8 cellular contexts compared by ENCODE assay signal in the genomic region with DNA sequence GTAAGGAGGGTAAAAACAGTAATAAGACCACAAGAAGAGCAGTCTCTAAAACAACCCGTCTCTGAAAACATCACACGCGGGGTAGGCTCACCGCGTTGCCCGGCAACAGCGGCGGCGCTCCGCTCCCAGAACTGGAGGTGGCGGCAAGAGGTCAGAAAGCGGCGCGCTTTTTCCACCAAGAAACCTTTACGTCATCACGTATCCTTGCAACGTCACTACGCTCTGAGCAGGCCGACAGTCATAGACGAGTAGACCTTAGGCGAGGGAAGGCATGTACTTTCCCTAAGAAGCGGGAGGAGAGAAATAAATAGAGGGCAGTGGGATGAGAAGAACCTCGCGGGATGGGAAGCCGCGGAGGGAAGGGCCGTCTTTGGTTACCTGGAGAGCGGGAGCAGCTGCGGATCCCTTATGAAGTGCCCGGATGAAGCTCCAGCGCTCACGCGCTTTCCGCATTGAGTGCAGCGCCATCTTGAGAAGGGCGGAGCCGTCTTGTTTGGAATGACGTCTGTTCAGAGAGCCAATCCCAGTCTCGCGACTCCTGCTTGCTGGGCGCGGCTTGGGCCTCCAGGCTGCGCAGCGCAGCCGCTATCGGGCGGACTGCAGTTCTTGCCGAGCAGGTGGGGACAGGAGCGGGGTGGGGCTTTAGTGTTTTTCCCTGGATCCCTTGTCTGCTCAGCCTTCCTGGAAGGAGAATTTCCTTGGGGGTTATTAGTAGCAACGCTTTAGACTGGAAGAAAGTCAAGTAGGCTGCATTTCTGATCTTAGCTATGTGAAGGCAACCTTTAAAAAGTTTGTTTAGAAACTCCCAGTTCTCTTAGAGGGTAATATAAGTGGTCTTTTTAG. TPM values are rescaled to one million over a fixed set of nuclear protein-coding genes. Genes with fewer than 3 reads are reported as not detected.
DNase-seq lines count a peak whose midpoint lies in the region; ATAC-seq and TF ChIP-seq lines count a peak whose summit lies in the region.

A gene (minus strand): TSS at position 477 of the 843 bp plus-strand sequence. CDS start 9 bp downstream, at position 468.

- H3K27ac Mint-ChIP-seq in IgD-negative memory B cell, result no peak within 1 kb of the TSS

- intact Hi-C loops in mucosa of descending colon (cut with DNase I, micrococcal nuclease), result no loop called here

- no peaks in the 10 kb centered on the region for H3K36me3 ChIP-seq in mucosa of descending colon (ENCODE audit: low read depth)

- no peak for TF ChIP-seq CTCF in epithelial cell of proximal tubule (conservative IDR thresholded peaks at IDR 0.05; ENCODE audit: low read depth, low read length)
- no peak for TF ChIP-seq CTCF in mucosa of descending colon (IDR thresholded peaks at IDR 0.05)

- peak within 1 kb of the TSS; percentile 63 for H3K4me3 ChIP-seq in epithelial cell of proximal tubule (ENCODE audit: low read depth, low read length)
- peak within 1 kb of the TSS; percentile 29 for H3K4me3 ChIP-seq in mucosa of descending colon

- DNase-seq in DMS153 (lab: John Stamatoyannopoulos, UW) (peak; percentile 98), OCI-M1 (lab: John Stamatoyannopoulos, UW) (peak; percentile 99), activated T-cell treated with anti-CD3 and anti-CD28 coated beads for 24 hours (ENCODE audit: low read depth) (peak; percentile 91), epithelial cell of proximal tubule (ENCODE audit: low read depth) (peak; percentile 94), mucosa of descending colon (peak; percentile 95 to 99 (median 98))
- DNase-seq in stimulated activated CD8-positive, alpha-beta memory T cell treated with anti-CD3 and anti-CD28 coated beads, Interleukin-4, amount 100 ng/mL, for 24 hours (ENCODE audit: low read depth), result peak; percentile 86

- no peaks in the 10 kb centered on the region for H3K27me3 Mint-ChIP-seq in IgD-negative memory B cell

- H3K9me3 ChIP-seq in mucosa of descending colon, result no peaks in the 10 kb centered on the region

- no peaks in the 10 kb centered on the region for H3K36me3 Mint-ChIP-seq in IgD-negative memory B cell

- H3K9me3 Mint-ChIP-seq in IgD-negative memory B cell, result no peaks in the 10 kb centered on the region

- no peak within 1 kb of the TSS for H3K4me3 Mint-ChIP-seq in IgD-negative memory B cell

- H3K4me1 Mint-ChIP-seq in IgD-negative memory B cell, result peaks cover 2 to 23% (median 10%) of the 10 kb centered on the region in 3 donors

- H3K4me1 ChIP-seq in mucosa of descending colon (ENCODE audit: low read depth), result peaks cover 30% of the 10 kb centered on the region

- peak; percentile 95 for ATAC-seq in GM21576 (IDR thresholded peaks at IDR 0.05; ENCODE audit: unreplicated experiment)
- peak; percentile 98 for ATAC-seq in mucosa of descending colon

RNA-seq across cellular contexts. Expression of the gene that starts here (rescaled TPM):
- polyA plus RNA-seq in IgD-negative memory B cell, result 12.1 TPM
- total RNA-seq in epithelial cell of proximal tubule (14.8 TPM in 2 replicates), mucosa of descending colon (10 to 100 TPM; 10.5 to 14.9 (median 14.5) TPM)

Comparison
In these comparisons a context has a peak if more than half of its experiments do, and no peak if none do; other contexts are left out.
1. Peak in every context shown above with its lines: DNase-seq, ATAC-seq and H3K4me3 ChIP-seq.